ENCODE assay signal across 10 cellular contexts in the genomic region with DNA sequence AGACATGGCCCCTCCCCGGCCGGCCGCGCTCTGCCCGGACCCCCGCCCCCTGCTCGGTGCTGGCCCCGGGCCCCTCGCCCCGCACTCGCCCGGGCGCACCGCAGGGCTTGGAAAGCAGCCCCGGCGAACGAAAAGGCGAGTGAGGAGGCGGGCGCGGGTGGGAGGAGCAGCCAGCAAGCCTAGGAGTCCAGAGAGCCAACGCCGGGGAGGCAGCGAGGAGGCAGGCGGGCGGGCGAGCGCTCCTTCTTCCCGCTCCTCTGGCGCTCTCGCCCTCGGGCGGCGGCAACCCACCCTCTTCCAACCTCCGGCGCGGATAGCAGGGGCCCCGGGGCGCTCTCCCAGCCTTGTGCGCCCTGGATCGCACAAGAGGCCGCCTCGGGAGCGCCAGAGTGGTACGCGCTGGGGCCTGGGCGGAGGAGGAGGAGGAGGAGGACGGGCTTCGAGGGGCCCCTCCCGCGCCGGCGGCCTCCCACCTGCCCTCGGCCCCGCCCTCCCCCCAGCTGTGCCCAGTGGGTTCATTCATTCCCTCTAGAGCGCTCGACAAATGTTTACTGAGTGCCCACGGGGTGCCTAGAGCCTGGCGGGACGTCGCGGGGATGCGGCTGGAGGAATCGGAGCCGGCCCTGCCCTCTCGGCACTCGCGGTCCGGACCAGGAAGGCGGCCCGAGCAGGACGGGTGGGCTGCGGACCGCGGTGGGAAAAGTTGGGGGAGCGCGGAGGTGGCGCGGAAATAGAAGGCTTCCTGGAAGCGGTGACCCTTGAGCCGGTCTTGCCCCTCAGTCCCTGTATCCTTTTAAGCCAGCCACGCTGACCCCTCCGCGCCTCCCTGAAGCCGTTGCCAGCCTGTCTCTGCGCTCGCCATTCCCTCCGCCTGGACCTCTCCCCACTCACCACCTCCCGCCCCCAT. TPM values are rescaled to one million over a fixed set of nuclear protein-coding genes. Genes with fewer than 3 reads are reported as not detected.
DNase-seq lines count a peak whose midpoint lies in the region; ATAC-seq lines count a peak whose summit lies in the region.
"Had no signal": no experiment of that assay in that cellular context is flagged by ENCODE, and none has a peak within 500 bp of the region (broad histone marks: within the 10 kb centered on the region; RNA-seq: fewer than 3 reads in every experiment).

TSS of gene BMP7 (minus strand) at position 391 of the 907 bp plus-strand sequence. CDS start 519 bp downstream, outside the sequence.

- H3K36me3 Mint-ChIP-seq in effector memory CD8-positive, alpha-beta T cell (ENCODE audit: insufficient read depth), result peaks cover 3% of the 10 kb centered on the region
- H3K36me3 Mint-ChIP-seq: IgD-negative memory B cell had no signal

- H3K9me3 ChIP-seq in MG63 (no peaks in the 10 kb centered on the region), mucosa of rectum (ENCODE audit: control insufficient read depth in 2 of 2, low read length in 2 of 2) (no peaks in the 10 kb centered on the region)

- peak within 1 kb of the TSS; percentile 67 for H3K4me3 ChIP-seq in MG63
- H3K4me3 ChIP-seq in mucosa of rectum (ENCODE audit: low read length in 2 of 2), result peak within 1 kb of the TSS; percentile 13 to 23

- H3K27me3 ChIP-seq in MG63, result no peaks in the 10 kb centered on the region
- H3K27me3 ChIP-seq in mucosa of rectum (ENCODE audit: control insufficient read depth in 2 of 2, insufficient read depth in 2 of 2, low read length in 2 of 2), result peaks cover 28 to 29% of the 10 kb centered on the region in 2 donors

- peaks cover 4 to 7% of the 10 kb centered on the region in 2 donors for H3K4me1 Mint-ChIP-seq in effector memory CD8-positive, alpha-beta T cell (ENCODE audit: low read depth in 2 of 2)

- peaks cover 67 to 92% of the 10 kb centered on the region in 2 donors for H3K27me3 Mint-ChIP-seq in effector memory CD8-positive, alpha-beta T cell

- H3K4me1 ChIP-seq in mucosa of rectum (ENCODE audit: control insufficient read depth in 2 of 2, insufficient read depth in 2 of 2, low read length in 2 of 2), result peaks cover 0 to 4% of the 10 kb centered on the region in 2 donors

- no peak within 1 kb of the TSS for H3K27ac Mint-ChIP-seq in effector memory CD8-positive, alpha-beta T cell
- H3K27ac Mint-ChIP-seq: IgD-negative memory B cell had no signal

- DNase-seq in Ammon's horn (ENCODE audit: low spot score), result peak; percentile 63
- peak; percentile 80 for DNase-seq in MG63
- DNase-seq in effector memory CD8-positive, alpha-beta T cell, result no peak
- DNase-seq in dermis blood vessel endothelial cell, result no peak
- DNase-seq: activated effector memory CD4-positive, alpha-beta T cell treated with anti-CD3 and anti-CD28 coated beads, Interleukin-2, amount 50 U/mL, for 16 hours had no signal

- H3K36me3 ChIP-seq in MG63 (no peaks in the 10 kb centered on the region), mucosa of rectum (ENCODE audit: control insufficient read depth in 2 of 2, insufficient read depth in 2 of 2, low read length in 2 of 2) (no peaks in the 10 kb centered on the region)

- no peak for ATAC-seq in effector memory CD8-positive, alpha-beta T cell (replicated peaks)
- ATAC-seq in HG02840 (IDR thresholded peaks at IDR 0.05; ENCODE audit: low FRiP score, unreplicated experiment) (no peak), GM21529 (IDR thresholded peaks at IDR 0.05; ENCODE audit: unreplicated experiment) (no peak), GM18858 (IDR thresholded peaks at IDR 0.05; ENCODE audit: unreplicated experiment) (no peak)

- peak within 1 kb of the TSS; percentile 1 to 32 for H3K4me3 Mint-ChIP-seq in effector memory CD8-positive, alpha-beta T cell

- H3K9ac ChIP-seq in mucosa of rectum (ENCODE audit: low read depth in 1 of 2, low read length in 2 of 2), result no peak within 1 kb of the TSS

- H3K9me3 Mint-ChIP-seq in effector memory CD8-positive, alpha-beta T cell, result no peaks in the 10 kb centered on the region

- H3K27ac ChIP-seq in mucosa of rectum (ENCODE audit: low read depth in 2 of 2, low read length in 2 of 2), result no peak within 1 kb of the TSS

RNA-seq across cellular contexts. Expression of gene BMP7, which starts in this region (rescaled TPM):
- total RNA-seq in MG63 (2014; rRNA removed; shearing (Covaris generic); ENCODE audit: low replicate concordance), result 4.8 and 10.7 TPM in 2 replicates
- not detected in 2 replicates for total RNA-seq in dermis blood vessel endothelial cell

Comparison
In these comparisons a context has a peak if more than half of its experiments do, and no peak if none do; other contexts are left out.
1. DNase-seq: peak in Ammon's horn (single experiment) and MG63 (single experiment); none in effector memory CD8-positive, alpha-beta T cell (0 of 3) and dermis blood vessel endothelial cell (single experiment).